ENCODE assay signal across 12 cellular contexts in the genomic region with DNA sequence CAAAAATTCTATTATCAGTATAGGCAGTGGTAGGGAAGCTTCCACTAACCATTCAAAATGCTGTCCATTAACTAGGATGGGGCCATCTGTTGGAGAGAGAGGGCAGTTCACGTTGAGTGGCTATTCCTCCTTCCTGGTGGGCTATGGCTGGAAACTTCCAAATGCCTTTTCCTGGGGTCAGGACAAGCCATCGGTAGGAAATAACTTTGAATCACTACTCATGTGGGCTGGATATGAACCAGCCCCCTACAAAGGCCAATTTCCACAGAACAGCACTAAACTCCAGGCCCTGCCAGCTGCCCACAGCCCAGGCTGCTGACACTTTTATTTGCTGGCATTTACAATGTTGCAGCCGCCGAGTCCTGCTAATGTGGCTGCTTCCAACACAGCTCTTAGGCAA.
A peak's percentile ranks its signal among the peaks of the same experiment; 100 is the strongest.
DNase-seq lines count a peak whose midpoint lies in the region; ATAC-seq and TF ChIP-seq lines count a peak whose summit lies in the region.
"Had no signal": no experiment of that assay in that cellular context is flagged by ENCODE, and none has a peak within 500 bp of the region (broad histone marks: within the 10 kb centered on the region; RNA-seq: fewer than 3 reads in every experiment).

No MANE protein-coding gene starts in this region.

- H3F3A ChIP-seq in PC-9 (ENCODE audit: insufficient read depth, low read depth), result no peaks in the 10 kb centered on the region

- H3K4me1 ChIP-seq in Panc1 (ENCODE audit: control insufficient read depth, insufficient read depth, low read length) (no peaks in the 10 kb centered on the region), foreskin keratinocyte (no peaks in the 10 kb centered on the region), uterus (peaks cover 0 to 4% of the 10 kb centered on the region in 2 donors), PC-9 (replicated peaks; ENCODE audit: insufficient read depth) (no peaks in the 10 kb centered on the region), colonic mucosa (no peaks in the 10 kb centered on the region)
- H3K4me1 ChIP-seq: left ventricle myocardium inferior had no signal

- BruUV-seq in Panc1 (replicated peaks; lab: Mats Ljungman, UMichigan) (no TSS peak), PC-9 (replicated peaks; lab: Mats Ljungman, UMichigan) (no TSS peak)

- H3K4me2 ChIP-seq in PC-9, result no peak overlapping the region

- no peaks in the 10 kb centered on the region for H3K36me3 ChIP-seq in Panc1 (ENCODE audit: control insufficient read depth, insufficient read depth, low read length)
- no peaks in the 10 kb centered on the region for H3K36me3 ChIP-seq in uterus
- no peaks in the 10 kb centered on the region for H3K36me3 ChIP-seq in PC-9 (ENCODE audit: low read depth)
- H3K36me3 ChIP-seq in colonic mucosa, result no peaks in the 10 kb centered on the region
- H3K36me3 ChIP-seq: left ventricle myocardium inferior had no signal

- no peaks in the 10 kb centered on the region for H4K20me1 ChIP-seq in PC-9 (ENCODE audit: insufficient read depth)

- DNase-seq in NCI-H82 (lab: John Stamatoyannopoulos, UW), result peak; percentile 64
- no peak for DNase-seq in NCI-H82 treated with DMSO at 0.1 percent for 48 hours (lab: John Stamatoyannopoulos, UW; ENCODE audit: unreplicated experiment)
- no peak for DNase-seq in Panc1 (ENCODE audit: low read depth, low spot score)
- DNase-seq in foreskin keratinocyte, result no peak
- DNase-seq in uterus, result peak in 1 of 2 donors; percentile 34
- no peak for DNase-seq in PC-9
- no peak for DNase-seq in colonic mucosa
- DNase-seq in GOT3 (lab: John Stamatoyannopoulos, UW), result no peak
- DNase-seq: activated CD8-positive, alpha-beta memory T cell treated with anti-CD3 and anti-CD28 coated beads, Interleukin-2, amount 50 U/mL, for 4 hours; left ventricle myocardium inferior; NCI-H446 treated with DMSO at 0.1 percent for 48 hours; stimulated activated CD4-positive, alpha-beta T cell treated with anti-CD3 and anti-CD28 coated beads, Interleukin-15, amount 100 ng/mL, for 24 hours had no signal

- no peak for TF ChIP-seq POLR2A in uterus (IDR thresholded peaks at IDR 0.05)

- H3K9me3 ChIP-seq in Panc1 (ENCODE audit: control insufficient read depth, insufficient read depth, low read depth, low read length) (no peaks in the 10 kb centered on the region), uterus (no peaks in the 10 kb centered on the region), PC-9 (ENCODE audit: insufficient read depth, low read depth) (no peaks in the 10 kb centered on the region), colonic mucosa (no peaks in the 10 kb centered on the region)
- H3K9me3 ChIP-seq: left ventricle myocardium inferior had no signal

- CTCF ChIA-PET in Panc1 (lab: Charles Lee), result interaction anchor here (0.5 kb wide), 1 partner anchor 9 kb away, joined by 3 read pairs; no protein-coding TSS in a partner anchor
- CTCF ChIA-PET in PC-9 (lab: Charles Lee), result interaction anchor here (0.7 kb wide), 2 partner anchors 337 to 349 kb away, joined by 3 read pairs; no protein-coding TSS in a partner anchor

- H3K27me3 ChIP-seq in Panc1 (ENCODE audit: control insufficient read depth, insufficient read depth, low read length) (no peaks in the 10 kb centered on the region; the same call in 1 of the 2 replicates), foreskin keratinocyte (no peaks in the 10 kb centered on the region), uterus (no peaks in the 10 kb centered on the region), PC-9 (ENCODE audit: insufficient read depth, low read depth) (no peaks in the 10 kb centered on the region), colonic mucosa (no peaks in the 10 kb centered on the region)

- intact Hi-C loops in Panc1 (cut with micrococcal nuclease; ENCODE audit: unreplicated experiment), result no loop called here
- intact Hi-C loops in uterus (cut with DNase I; ENCODE audit: low total_unique reads), result no loop called here
- intact Hi-C loops in PC-9 (cut with micrococcal nuclease; ENCODE audit: unreplicated experiment), result no loop called here
- intact Hi-C loops in colonic mucosa (cut with DNase I), result no loop called here

- H2AFZ ChIP-seq in PC-9, result no peak overlapping the region

- no peak overlapping the region for H3K27ac ChIP-seq in Panc1 (ENCODE audit: low read length)
- H3K27ac ChIP-seq in foreskin keratinocyte, result no peak overlapping the region
- H3K27ac ChIP-seq in uterus, result peak overlapping the region; percentile 35 to 51
- H3K27ac ChIP-seq in PC-9, result no peak overlapping the region
- H3K27ac ChIP-seq in colonic mucosa, result no peak overlapping the region
- H3K27ac ChIP-seq: left ventricle myocardium inferior had no signal

- no peaks in the 10 kb centered on the region for H3K9me2 ChIP-seq in PC-9 (ENCODE audit: insufficient read depth)

- H3K79me2 ChIP-seq in PC-9 (ENCODE audit: low read depth), result no peaks in the 10 kb centered on the region

- H3K4me3 ChIP-seq in Panc1 (ENCODE audit: low read depth in 2 of 2, low read length in 2 of 2) (no peak overlapping the region), uterus (no peak overlapping the region), PC-9 (no peak overlapping the region), colonic mucosa (no peak overlapping the region)
- H3K4me3 ChIP-seq: left ventricle myocardium inferior had no signal

- POLR2A ChIA-PET in Panc1 (lab: Charles Lee) (interaction anchor here (0.5 kb wide), 1 partner anchor 193 kb away, joined by 9 read pairs; no protein-coding TSS in a partner anchor), PC-9 (lab: Charles Lee; ENCODE audit: unreplicated experiment) (no interaction called here)

- H3K9ac ChIP-seq in colonic mucosa (ENCODE audit: low read depth in 2 of 2, low read length in 2 of 2), result no peak overlapping the region

- ATAC-seq in Panc1 (0 out of 2 replicates have a peak, but pooled peaks have one; percentile 72), foreskin keratinocyte (peak; percentile 34)

- TF ChIP-seq CTCF in Panc1 (IDR thresholded peaks at IDR 0.05), result peak; percentile 40; the same call in 1 of the 2 replicates
- no peak for TF ChIP-seq CTCF in foreskin keratinocyte (conservative IDR thresholded peaks at IDR 0.05)
- TF ChIP-seq CTCF in uterus (IDR thresholded peaks at IDR 0.05), result no peak
- no peak; the same call in 1 of the 2 replicates for TF ChIP-seq CTCF in PC-9 (conservative IDR thresholded peaks at IDR 0.05)
- no peak for TF ChIP-seq CTCF in colonic mucosa (IDR thresholded peaks at IDR 0.05)

- in situ Hi-C loops in Panc1 (cut with HindIII; ENCODE audit: low pct_unique_long_range_greater_than_20kb, low sequenced_read_pairs), result no loop called here

Comparison
In these comparisons a context has a peak if more than half of its experiments do, and no peak if none do; other contexts are left out.
1. H3K27ac ChIP-seq: peak in uterus (2 of 2); none in Panc1 (single experiment), foreskin keratinocyte (single experiment), PC-9 (single experiment) and colonic mucosa (single experiment).